1 cellular context compared by ENCODE assay signal in genomic region chr11:61718613-61719302, GRCh38.
TF ChIP-seq lines count a peak whose summit lies in the region.

No MANE protein-coding gene starts in this region.

TF ChIP-seq in HEK293, 187 proteins besides CTCF, POLR2A, EP300 and RAD21 (continued from another document and continues in another):
- TF ChIP-seq ZNF10 (tag by site-specific recombination; IDR thresholded peaks at IDR 0.05) (no peak), ZBTB26 (tag by site-specific recombination; optimal IDR thresholded peaks at IDR 0.05) (peak; percentile 48), YY2 (tag by site-specific recombination; IDR thresholded peaks at IDR 0.05) (no peak), INSM2 (tag by site-specific recombination; IDR thresholded peaks at IDR 0.05) (no peak), ZBTB8A (tag by site-specific recombination; IDR thresholded peaks at IDR 0.05) (peak; percentile 76), ZNF449 (tag by site-specific recombination; IDR thresholded peaks at IDR 0.05) (peak; percentile 75; the same call in 1 of the 2 replicates), ZSCAN5A (tag by site-specific recombination; IDR thresholded peaks at IDR 0.05) (no peak), PBX3 (CRISPR knock-in tag; IDR thresholded peaks at IDR 0.05) (no peak), ZNF140 (tag by site-specific recombination; IDR thresholded peaks at IDR 0.05) (no peak), ZNF398 (tag by site-specific recombination; IDR thresholded peaks at IDR 0.05) (peak; percentile 62), ZEB2 (tag by site-specific recombination; IDR thresholded peaks at IDR 0.05) (0 out of 2 replicates have a peak, but pooled peaks have one; percentile 43), ZNF394 (tag by site-specific recombination; IDR thresholded peaks at IDR 0.05; ENCODE audit: borderline replicate concordance) (no peak), ZNF404 (tag by site-specific recombination; IDR thresholded peaks at IDR 0.05) (no peak), GLIS1 (tag by site-specific recombination; IDR thresholded peaks at IDR 0.05) (peak; percentile 90), ZNF211 (tag by site-specific recombination; IDR thresholded peaks at IDR 0.05; ENCODE audit: low read depth) (no peak), ZNF366 (tag by site-specific recombination; conservative IDR thresholded peaks at IDR 0.05) (peak; percentile 41; the same call in 1 of the 2 replicates), ZNF558 (tag by site-specific recombination; IDR thresholded peaks at IDR 0.05) (no peak), ZNF785 (tag by site-specific recombination; IDR thresholded peaks at IDR 0.05) (no peak), IKZF3 (tag by site-specific recombination; IDR thresholded peaks at IDR 0.05) (peak; percentile 75), ZNF677 (tag by site-specific recombination; IDR thresholded peaks at IDR 0.05) (no peak), PRDM4 (tag by site-specific recombination; IDR thresholded peaks at IDR 0.05) (no peak), ZNF335 (tag by site-specific recombination; conservative IDR thresholded peaks at IDR 0.05) (peak; percentile 53), ZNF362 (tag by site-specific recombination; IDR thresholded peaks at IDR 0.05) (no peak), ZNF280C (tag by site-specific recombination; IDR thresholded peaks at IDR 0.05) (no peak), ATF2 (tag by site-specific recombination; IDR thresholded peaks at IDR 0.05; ENCODE audit: low read depth) (peak; percentile 90), ZBTB44 (tag by site-specific recombination; IDR thresholded peaks at IDR 0.05) (no peak), SP3 (tag by site-specific recombination; IDR thresholded peaks at IDR 0.05) (peak; percentile 58; the same call in 1 of the 2 replicates), ZNF777 (tag by site-specific recombination; IDR thresholded peaks at IDR 0.05; ENCODE audit: borderline replicate concordance) (no peak), ZNF623 (tag by site-specific recombination; IDR thresholded peaks at IDR 0.05) (no peak), ZNF692 (tag by site-specific recombination; IDR thresholded peaks at IDR 0.05) (peak; percentile 44; the same call in 1 of the 2 replicates), EGR2 (tag by site-specific recombination; IDR thresholded peaks at IDR 0.05; ENCODE audit: low read depth) (peak; percentile 50; the same call in 1 of the 2 replicates), PRDM1 (tag by site-specific recombination; IDR thresholded peaks at IDR 0.05) (no peak), ZNF792 (tag by site-specific recombination; IDR thresholded peaks at IDR 0.05) (no peak), ZNF747 (tag by site-specific recombination; IDR thresholded peaks at IDR 0.05) (no peak), ZNF629 (tag by site-specific recombination; IDR thresholded peaks at IDR 0.05) (peak; percentile 65), MEIS1 (CRISPR knock-in tag; IDR thresholded peaks at IDR 0.05; ENCODE audit: borderline replicate concordance) (no peak), KLF8 (tag by site-specific recombination; IDR thresholded peaks at IDR 0.05) (peak; percentile 50; the same call in 1 of the 2 replicates)
